8 cellular contexts compared by ENCODE assay signal in genomic region chr14:73744874-73745529, GRCh38. TPM values are rescaled to one million over a fixed set of nuclear protein-coding genes. Genes with fewer than 3 reads are reported as not detected.
DNase-seq lines count a peak whose midpoint lies in the region; ATAC-seq and TF ChIP-seq lines count a peak whose summit lies in the region.

No MANE protein-coding gene starts in this region.

- TF ChIP-seq EP300 in stomach (IDR thresholded peaks at IDR 0.05) = no peak

- TF ChIP-seq CTCF in left lung (IDR thresholded peaks at IDR 0.05) = no peak
- no peak for TF ChIP-seq CTCF in stomach (IDR thresholded peaks at IDR 0.05)

- H3K36me3 ChIP-seq in left lung = no peaks in the 10 kb centered on the region
- peaks cover 0 to 5% (median 0%) of the 10 kb centered on the region in 4 donors for H3K36me3 ChIP-seq in stomach

- intact Hi-C loops in activated T-helper 1 cell treated with anti-CD3 and anti-CD28 coated beads, Interleukin-12 subunit alpha, Interleukin-12 subunit beta, Interleukin-2, Interleukin-4 antibody, amounts not matched to agents 30 ng/mL and 10 ng/mL and 1 ng/mL, durations not matched to agents 14 hours and 24 hours and 36 hours (cut with micrococcal nuclease) = loop anchor here (5.0 to 10.0 kb wide), 3 partner anchors 82 to 210 kb away; partner anchors contain the start of genes COQ6, FAM161B and ZNF410
- intact Hi-C loops in left lung (cut with DNase I) = no loop called here
- intact Hi-C loops in stomach (cut with DNase I; ENCODE audit: low total_unique reads) = no loop called here

- H3K36me3 Mint-ChIP-seq in T-helper 1 cell treated with Interleukin-12 subunit alpha and Interleukin-12 subunit beta and Interleukin-4 antibody, amounts not matched to agents 30 μg/mL and 1 μg/mL, for 36 hours (ENCODE audit: low read depth) = peaks cover 5% of the 10 kb centered on the region
- no peaks in the 10 kb centered on the region for H3K36me3 Mint-ChIP-seq in activated T-helper 1 cell treated with anti-CD3 and anti-CD28 coated beads, Interleukin-12 subunit alpha, Interleukin-12 subunit beta, Interleukin-2, Interleukin-4 antibody, amounts not matched to agents 30 ng/mL and 10 ng/mL and 1 ng/mL, durations not matched to agents 14 hours and 24 hours and 36 hours (ENCODE audit: low read depth)

- peak; percentile 49 for ATAC-seq in left lung
- no peak for ATAC-seq in HG02870 (IDR thresholded peaks at IDR 0.05; ENCODE audit: unreplicated experiment)

- TF ChIP-seq POLR2A in stomach (IDR thresholded peaks at IDR 0.05) = no peak

- DNase-seq in T-helper 1 cell (no peak), left lung (peak; percentile 67 to 86), stomach (peak; percentile 71), glomerular visceral epithelial cell (ENCODE audit: extremely low spot score) (no peak)
- no peak for DNase-seq in activated T-helper 1 cell treated with anti-CD3 and anti-CD28 coated beads, Interleukin-12 subunit alpha, Interleukin-12 subunit beta, Interleukin-2, Interleukin-4 antibody, amounts not matched to agents 30 ng/mL and 10 ng/mL and 1 ng/mL, durations not matched to agents 14 hours and 24 hours and 36 hours (ENCODE audit: low spot score)
- DNase-seq in effector CD8-positive, alpha-beta T cell (lab: John Stamatoyannopoulos, UW) = no peak

- H3K27me3 ChIP-seq in left lung (no peaks in the 10 kb centered on the region), stomach (no peaks in the 10 kb centered on the region)

- H3K4me1 Mint-ChIP-seq in T-helper 1 cell treated with Interleukin-12 subunit alpha and Interleukin-12 subunit beta and Interleukin-4 antibody, amounts not matched to agents 30 μg/mL and 1 μg/mL, for 36 hours (ENCODE audit: low read depth) = peaks cover 88% of the 10 kb centered on the region
- H3K4me1 Mint-ChIP-seq in activated T-helper 1 cell treated with anti-CD3 and anti-CD28 coated beads, Interleukin-12 subunit alpha, Interleukin-12 subunit beta, Interleukin-2, Interleukin-4 antibody, amounts not matched to agents 30 ng/mL and 10 ng/mL and 1 ng/mL, durations not matched to agents 14 hours and 24 hours and 36 hours (ENCODE audit: low read depth) = peaks cover 98% of the 10 kb centered on the region

- WGBS in stomach, 5 donors = 33 to 55% (median 39%) methylated on average over 5 to 6 of the region's 6 CpGs

- peak overlapping the region; percentile 87 for H3K4me3 Mint-ChIP-seq in T-helper 1 cell treated with Interleukin-12 subunit alpha and Interleukin-12 subunit beta and Interleukin-4 antibody, amounts not matched to agents 30 μg/mL and 1 μg/mL, for 36 hours
- peak overlapping the region; percentile 83 for H3K4me3 Mint-ChIP-seq in activated T-helper 1 cell treated with anti-CD3 and anti-CD28 coated beads, Interleukin-12 subunit alpha, Interleukin-12 subunit beta, Interleukin-2, Interleukin-4 antibody, amounts not matched to agents 30 ng/mL and 10 ng/mL and 1 ng/mL, durations not matched to agents 14 hours and 24 hours and 36 hours

- H3K27ac ChIP-seq in left lung = peak overlapping the region; percentile 69 to 82
- peak overlapping the region; percentile 79 to 100 (median 92) for H3K27ac ChIP-seq in stomach

- H3K4me1 ChIP-seq in left lung (peaks cover 79 to 100% of the 10 kb centered on the region in 2 donors), stomach (peaks cover 91 to 100% (median 100%) of the 10 kb centered on the region in 4 donors)

- peak overlapping the region; percentile 82 for H3K27ac Mint-ChIP-seq in T-helper 1 cell treated with Interleukin-12 subunit alpha and Interleukin-12 subunit beta and Interleukin-4 antibody, amounts not matched to agents 30 μg/mL and 1 μg/mL, for 36 hours
- peak overlapping the region; percentile 88 for H3K27ac Mint-ChIP-seq in activated T-helper 1 cell treated with anti-CD3 and anti-CD28 coated beads, Interleukin-12 subunit alpha, Interleukin-12 subunit beta, Interleukin-2, Interleukin-4 antibody, amounts not matched to agents 30 ng/mL and 10 ng/mL and 1 ng/mL, durations not matched to agents 14 hours and 24 hours and 36 hours

- no peaks in the 10 kb centered on the region for H3K27me3 Mint-ChIP-seq in T-helper 1 cell treated with Interleukin-12 subunit alpha and Interleukin-12 subunit beta and Interleukin-4 antibody, amounts not matched to agents 30 μg/mL and 1 μg/mL, for 36 hours (ENCODE audit: low read depth)
- no peaks in the 10 kb centered on the region for H3K27me3 Mint-ChIP-seq in activated T-helper 1 cell treated with anti-CD3 and anti-CD28 coated beads, Interleukin-12 subunit alpha, Interleukin-12 subunit beta, Interleukin-2, Interleukin-4 antibody, amounts not matched to agents 30 ng/mL and 10 ng/mL and 1 ng/mL, durations not matched to agents 14 hours and 24 hours and 36 hours (ENCODE audit: insufficient read depth)

- H3K4me3 ChIP-seq in left lung (no peak overlapping the region), stomach (no peak overlapping the region)

- H3K9me3 Mint-ChIP-seq in T-helper 1 cell treated with Interleukin-12 subunit alpha and Interleukin-12 subunit beta and Interleukin-4 antibody, amounts not matched to agents 30 μg/mL and 1 μg/mL, for 36 hours = no peaks in the 10 kb centered on the region
- H3K9me3 Mint-ChIP-seq in activated T-helper 1 cell treated with anti-CD3 and anti-CD28 coated beads, Interleukin-12 subunit alpha, Interleukin-12 subunit beta, Interleukin-2, Interleukin-4 antibody, amounts not matched to agents 30 ng/mL and 10 ng/mL and 1 ng/mL, durations not matched to agents 14 hours and 24 hours and 36 hours = no peaks in the 10 kb centered on the region

- no peaks in the 10 kb centered on the region for H3K9me3 ChIP-seq in left lung
- H3K9me3 ChIP-seq in stomach = no peaks in the 10 kb centered on the region

RNA-seq across cellular contexts. Expression of gene PNMA1, which starts 30.8 kb away (rescaled TPM):
- total RNA-seq in activated T-helper 1 cell treated with anti-CD3 and anti-CD28 coated beads, Interleukin-12 subunit alpha, Interleukin-12 subunit beta, Interleukin-2, Interleukin-4 antibody, amounts not matched to agents 30 ng/mL and 10 ng/mL and 1 ng/mL, durations not matched to agents 14 hours and 24 hours and 36 hours = 29.7 and 30.6 TPM in 2 replicates
- 10 to 100 TPM; 30.8 to 32.4 TPM for total RNA-seq in left lung
- 10 to 100 TPM; 17.9 to 42.3 (median 19.3) TPM for total RNA-seq in stomach
- 10 to 100 TPM; 13.9 to 17.1 (median 15.6) TPM for polyA plus RNA-seq in stomach

Comparison
In these comparisons a context has a peak if more than half of its experiments do, and no peak if none do; other contexts are left out.
1. DNase-seq: peak in left lung (2 of 2) and stomach (single experiment); none in T-helper 1 cell (0 of 5), activated T-helper 1 cell treated with anti-CD3 and anti-CD28 coated beads, Interleukin-12 subunit alpha, Interleukin-12 subunit beta, Interleukin-2, Interleukin-4 antibody, amounts not matched to agents 30 ng/mL and 10 ng/mL and 1 ng/mL, durations not matched to agents 14 hours and 24 hours and 36 hours (single experiment), glomerular visceral epithelial cell (single experiment) and effector CD8-positive, alpha-beta T cell (single experiment).